9 cellular contexts compared by ENCODE assay signal in the genomic region with DNA sequence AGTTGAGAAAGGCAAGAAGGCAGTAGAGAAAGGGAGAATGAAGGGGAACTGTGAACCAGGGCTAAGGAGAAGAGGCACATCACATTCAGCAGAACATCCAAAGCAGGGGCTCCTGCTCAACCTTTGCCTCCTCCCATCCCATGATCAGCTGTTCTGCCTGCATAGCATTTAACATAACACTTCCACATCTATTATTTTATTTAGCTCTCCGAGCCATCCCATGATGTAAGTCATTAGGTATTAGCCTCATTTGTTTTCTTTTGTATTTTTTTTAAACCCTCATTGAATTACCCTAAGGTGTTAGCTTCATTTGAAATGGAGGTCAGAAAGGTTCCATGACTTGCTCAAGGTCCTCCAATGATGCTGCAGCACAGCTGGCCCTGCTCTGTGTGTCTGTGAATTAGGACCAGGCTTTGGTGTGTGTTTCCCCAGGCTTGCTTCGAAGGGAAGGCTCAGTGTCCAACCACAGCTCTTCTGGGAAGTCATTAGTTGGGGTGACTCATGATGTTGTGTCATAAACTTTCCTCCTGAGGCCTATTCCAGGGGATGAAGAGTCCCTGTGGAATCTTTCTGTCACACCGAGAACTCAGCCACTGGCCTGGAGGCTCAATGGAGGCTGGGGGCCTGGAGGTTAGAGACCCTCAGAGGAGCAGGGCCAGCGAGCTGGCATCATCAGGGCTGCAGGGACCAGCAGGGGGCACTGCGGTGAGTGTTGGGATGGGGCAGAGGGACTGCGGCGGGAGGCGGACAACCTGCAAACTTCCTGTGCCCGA. TPM values are rescaled to one million over a fixed set of nuclear protein-coding genes. Genes with fewer than 3 reads are reported as not detected.
DNase-seq lines count a peak whose midpoint lies in the region; ATAC-seq, FAIRE-seq and TF ChIP-seq lines count a peak whose summit lies in the region.
"Had no signal": no experiment of that assay in that cellular context is flagged by ENCODE, and none has a peak within 500 bp of the region (broad histone marks: within the 10 kb centered on the region; RNA-seq: fewer than 3 reads in every experiment).

No MANE protein-coding gene starts in this region.

- H3K36me3 ChIP-seq in heart right ventricle, result no peaks in the 10 kb centered on the region
- no peaks in the 10 kb centered on the region for H3K36me3 ChIP-seq in SJSA1

- H3K4me3 ChIP-seq in heart right ventricle, result no peak overlapping the region
- no peak overlapping the region for H3K4me3 ChIP-seq in SJSA1
- no peak overlapping the region for H3K4me3 ChIP-seq in foreskin fibroblast (ENCODE audit: low read depth in 1 of 2, low read length in 2 of 2)

- TF ChIP-seq CTCF in heart right ventricle (IDR thresholded peaks at IDR 0.05) (peak in 5 of 9 donors; percentile 18 to 35 (median 22)), foreskin fibroblast (IDR thresholded peaks at IDR 0.05; ENCODE audit: low read depth, low read length) (no peak)

- no peak overlapping the region for H3K27ac ChIP-seq in heart right ventricle
- H3K27ac ChIP-seq in SJSA1, result peak overlapping the region; percentile 45

- DNase-seq in heart right ventricle, result no peak
- DNase-seq in Right ventricle myocardium inferior (ENCODE audit: missing footprints), result no peak
- peak; percentile 74 to 79 for DNase-seq in SJSA1 (ENCODE audit: low read depth in 1 of 2, low spot score in 2 of 2)
- peak; percentile 99 for DNase-seq in foreskin fibroblast
- DNase-seq in urothelium cell line (ENCODE audit: low spot score), result peak; percentile 93
- no peak for DNase-seq in DMS153 (lab: John Stamatoyannopoulos, UW)
- no peak for DNase-seq in NCI-H1694 (lab: John Stamatoyannopoulos, UW)
- DNase-seq: naive B cell had no signal

- 57 to 63% methylated on average over 9 of the region's 9 CpGs for WGBS in heart right ventricle, 2 donors

- H3K9me3 ChIP-seq in heart right ventricle (no peaks in the 10 kb centered on the region), SJSA1 (replicated peaks) (no peaks in the 10 kb centered on the region; the same call in 1 of the 2 replicates)

- H3K27me3 ChIP-seq in heart right ventricle (peaks cover 0 to 14% (median 0%) of the 10 kb centered on the region in 7 donors), SJSA1 (replicated peaks) (no peaks in the 10 kb centered on the region)

- H3K4me1 ChIP-seq in heart right ventricle, result peaks cover 0 to 17% (median 0%) of the 10 kb centered on the region in 9 donors
- peaks cover 20% of the 10 kb centered on the region for H3K4me1 ChIP-seq in SJSA1 (replicated peaks)

- intact Hi-C loops in heart right ventricle (cut with DNase I), result loop anchor here in 2 of 10 donors (5.0 kb wide), 2 partner anchors 40 to 95 kb away; no protein-coding TSS in a partner anchor
- intact Hi-C loops in Right ventricle myocardium inferior (cut with DNase I), result no loop called here

- ATAC-seq in heart right ventricle, result peak in 2 of 8 donors; percentile 15 to 75
- no peak for ATAC-seq in Right ventricle myocardium inferior
- ATAC-seq in HG02938 (IDR thresholded peaks at IDR 0.05; ENCODE audit: unreplicated experiment), result no peak

- no peak for FAIRE-seq in urothelium cell line (lab: Jason Lieb, UNC)

RNA-seq across cellular contexts. Expression of gene NPFFR1, which starts 16.5 kb away (rescaled TPM):
- total RNA-seq in heart right ventricle, result under 1 TPM in 1 of 10 donors, not detected in 9; 0.07 TPM
- not detected for polyA plus RNA-seq in heart right ventricle
- not detected for total RNA-seq in Right ventricle myocardium inferior
- not detected in 2 replicates for total RNA-seq in SJSA1 (2014; rRNA removed; shearing (Covaris generic))

RNA-seq across cellular contexts. Expression of gene PPA1, which starts 34.1 kb away (rescaled TPM):
- total RNA-seq in heart right ventricle (100 to 1,000 TPM in 2 of 10 donors, 10 to 100 TPM in 8; 47.1 to 139 (median 69.9) TPM), Right ventricle myocardium inferior (108 TPM)
- 100 to 1,000 TPM in 1 of 2 donors, 10 to 100 TPM in 1; 53.3 to 111 TPM for polyA plus RNA-seq in heart right ventricle
- total RNA-seq in SJSA1 (2014; rRNA removed; shearing (Covaris generic)), result 199 and 254 TPM in 2 replicates

Comparison
In these comparisons a context has a peak if more than half of its experiments do, and no peak if none do; other contexts are left out.
1. DNase-seq: peak in SJSA1 (2 of 2), foreskin fibroblast (2 of 2) and urothelium cell line (single experiment); none in heart right ventricle (0 of 2), Right ventricle myocardium inferior (single experiment), DMS153 (single experiment) and NCI-H1694 (single experiment).